Comparison of ENCODE assay signal across 20 cellular contexts in the genomic region with DNA sequence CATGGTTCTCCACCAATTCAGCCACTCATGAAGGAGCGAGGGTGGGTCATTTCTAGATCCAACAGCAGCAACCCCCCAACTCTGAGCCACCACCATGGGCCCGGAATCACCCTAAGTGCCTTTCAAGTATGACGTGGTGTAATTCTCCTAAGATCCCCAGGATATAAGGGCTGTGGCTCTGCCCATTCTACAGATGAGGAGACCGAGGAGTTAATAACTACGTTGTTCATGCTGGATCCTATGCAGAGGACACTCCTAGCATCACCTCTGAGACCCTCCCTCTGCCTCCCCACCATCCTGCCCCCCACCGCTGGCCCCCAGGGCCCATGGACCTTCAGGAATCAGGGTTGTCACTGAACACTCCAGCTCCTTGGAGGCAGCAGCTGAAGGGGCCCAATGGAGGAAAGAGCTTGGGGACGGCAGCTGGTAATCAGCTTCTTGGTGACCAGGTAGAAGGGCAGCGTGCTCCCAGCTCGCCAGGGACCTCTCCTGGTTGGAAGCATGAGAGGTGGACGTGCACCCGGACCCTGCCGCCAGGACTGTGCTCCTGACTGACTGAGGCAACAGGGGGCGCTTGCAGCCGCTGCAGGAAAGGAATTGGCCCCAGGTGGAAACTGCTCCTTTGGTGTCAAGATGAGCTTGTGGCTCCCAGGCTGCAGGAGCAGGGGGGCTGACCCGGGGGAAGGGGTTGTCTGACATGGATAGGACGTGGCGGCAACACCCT. TPM values are rescaled to one million over a fixed set of nuclear protein-coding genes. Genes with fewer than 3 reads are reported as not detected.
DNase-seq lines count a peak whose midpoint lies in the region; ATAC-seq, FAIRE-seq and TF ChIP-seq lines count a peak whose summit lies in the region.
"Had no signal": no experiment of that assay in that cellular context is flagged by ENCODE, and none has a peak within 500 bp of the region (broad histone marks: within the 10 kb centered on the region; RNA-seq: fewer than 3 reads in every experiment).

No MANE protein-coding gene starts in this region.

- CTCF ChIA-PET in H1 (lab: Charles Lee; ENCODE audit: partially characterized antibody), result interaction anchor here (0.8 to 3.5 kb wide), 36 partner anchors 9 to 319 kb away, joined by 3 to 28 read pairs (median 4); no protein-coding TSS in a partner anchor

- H4K20me1 ChIP-seq in H1 (replicated peaks in 1 of 2; ENCODE audit: control insufficient read depth in 1 of 2, insufficient read depth in 2 of 2, low read length in 2 of 2), result no peaks in the 10 kb centered on the region

- H3K27me3 ChIP-seq in H1 (replicated peaks in 1 of 4; ENCODE audit: control insufficient read depth in 3 of 4, extremely low read depth in 1 of 4, insufficient read depth in 3 of 4, low read length in 3 of 4) (no peaks in the 10 kb centered on the region), mesendoderm (ENCODE audit: insufficient read depth, low read length, poor library complexity) (no peaks in the 10 kb centered on the region)
- H3K27me3 ChIP-seq: Peyer's patch had no signal

- 0 out of 2 replicates have a peak overlapping the region, but pooled peaks have one; percentile 16 for H2BK15ac ChIP-seq in H1 (ENCODE audit: low read length)
- no peak overlapping the region for H2BK15ac ChIP-seq in mesendoderm (replicated peaks; ENCODE audit: low read depth)

- no peaks in the 10 kb centered on the region for H3K23me2 ChIP-seq in H1 (ENCODE audit: low read depth, low read length)

- ATAC-seq in HG03457 (IDR thresholded peaks at IDR 0.05; ENCODE audit: unreplicated experiment), result no peak
- ATAC-seq: Right ventricle myocardium inferior had no signal

- no peak overlapping the region; the same call in 1 of the 2 replicates for H4K8ac ChIP-seq in H1 (ENCODE audit: extremely low read depth, insufficient read depth, low read length)
- H4K8ac ChIP-seq in mesendoderm (ENCODE audit: low read depth, low read length), result no peak overlapping the region

- peak; percentile 77 to 95 (median 87) for TF ChIP-seq CTCF in H1 (IDR thresholded peaks at IDR 0.05; ENCODE audit: control extremely low read depth in 1 of 3, insufficient read depth in 1 of 3, low read depth in 1 of 3, low read length in 3 of 3)

- no peak overlapping the region for H3K14ac ChIP-seq in H1 (ENCODE audit: insufficient read length)

- H2AK5ac ChIP-seq in H1 (ENCODE audit: low read depth, low read length), result no peak overlapping the region
- no peak overlapping the region for H2AK5ac ChIP-seq in mesendoderm (ENCODE audit: low read length)

- POLR2A ChIA-PET in H1 (lab: Charles Lee; ENCODE audit: partially characterized antibody), result interaction anchor here (0.5 kb wide), 1 partner anchor 94 kb away, joined by 3 read pairs; no protein-coding TSS in a partner anchor

- FAIRE-seq in H1 (lab: Jason Lieb, UNC), result no peak
- FAIRE-seq: A204.1, GM12892 had no signal

- no peak for TF ChIP-seq POLR2A in H1 (IDR thresholded peaks at IDR 0.05; ENCODE audit: control extremely low read depth in 1 of 2, low read depth in 2 of 2, low read length in 2 of 2)

- H2AFZ ChIP-seq in H1 (ENCODE audit: low read length), result no peak overlapping the region

- 78% methylated on average over 16 of the region's 17 CpGs; no CpG with 5 or more reads in 1 of the 2 experiments for WGBS in H1 (ENCODE audit: extremely low coverage in 1 of 2, insufficient coverage in 1 of 2, insufficient read length in 1 of 2, insufficient replicate concordance in 2 of 2, low coverage in 1 of 2, low lambda C conversion rate in 2 of 2, missing lambda C conversion rate in 1 of 2), 2 experiments
- WGBS in mesendoderm (ENCODE audit: extremely low coverage, insufficient coverage, low lambda C conversion rate), result no CpG with 5 or more reads among the region's 17 CpGs

- peak; percentile 63 to 78 for TF ChIP-seq RAD21 in H1 (IDR thresholded peaks at IDR 0.05 in 1 of 2, conservative IDR thresholded peaks at IDR 0.05 in 1 of 2; ENCODE audit: low read depth in 2 of 2, low read length in 2 of 2)

- H3K36me3 ChIP-seq in H1 (ENCODE audit: control insufficient read depth in 2 of 4, insufficient read depth in 4 of 4, low read length in 3 of 4), result no peaks in the 10 kb centered on the region
- no peaks in the 10 kb centered on the region for H3K36me3 ChIP-seq in mesendoderm (ENCODE audit: control insufficient read depth, insufficient read depth, low read length)
- H3K36me3 ChIP-seq: HAP-1, Peyer's patch had no signal

- no peak overlapping the region for H4K91ac ChIP-seq in H1 (replicated peaks; ENCODE audit: insufficient read length, low read length)

- no peak overlapping the region for H2BK20ac ChIP-seq in H1 (ENCODE audit: low read length)

- H3K79me1 ChIP-seq in H1 (ENCODE audit: low read depth, low read length), result no peaks in the 10 kb centered on the region
- H3K79me1 ChIP-seq in mesendoderm (ENCODE audit: low read length), result no peaks in the 10 kb centered on the region

- H4K5ac ChIP-seq in H1 (ENCODE audit: insufficient read length, low read depth, low read length), result no peak overlapping the region
- no peak overlapping the region for H4K5ac ChIP-seq in mesendoderm (ENCODE audit: low read length)

- no peak overlapping the region for H2BK120ac ChIP-seq in H1 (replicated peaks; ENCODE audit: low read depth, low read length)
- no peak overlapping the region for H2BK120ac ChIP-seq in mesendoderm (ENCODE audit: low read depth, low read length)

- DNase-seq in ELF-1 (ENCODE audit: low read depth, low spot score) (peak; percentile 48), HuH-7 (ENCODE audit: low spot score) (peak; percentile 47), H1 (ENCODE audit: low read depth in 1 of 2, low spot score in 2 of 2) (peak; percentile 19 to 73), mesendoderm (peak; percentile 73), retina (no peak)
- DNase-seq in activated naive CD4-positive, alpha-beta T cell treated with anti-CD3 and anti-CD28 coated beads, Interleukin-2, amount 50 U/mL, for 16 hours, result no peak
- DNase-seq: C1 segment of cervical spinal cord, DND-41, GF-D8, NCI-H1048, NCI-H1436 treated with DMSO at 0.1 percent for 48 hours, NCI-H2081, NCI-H510A treated with DMSO at 0.1 percent for 48 hours, Peyer's patch had no signal

- H3K9me3 ChIP-seq in H1 (ENCODE audit: insufficient read depth in 2 of 2, low read depth in 1 of 2, low read length in 1 of 2), result no peaks in the 10 kb centered on the region
- H3K9me3 ChIP-seq: HAP-1, Peyer's patch had no signal

- H2BK5ac ChIP-seq in H1 (ENCODE audit: low read depth, low read length) (no peak overlapping the region), mesendoderm (ENCODE audit: low read length) (no peak overlapping the region)

- H3K9ac ChIP-seq in H1 (replicated peaks in 1 of 4; ENCODE audit: extremely low read depth in 1 of 4, low read depth in 3 of 4, low read length in 3 of 4) (no peak overlapping the region), mesendoderm (ENCODE audit: low read length) (no peak overlapping the region)

- no peak overlapping the region for H3K18ac ChIP-seq in H1 (ENCODE audit: extremely low read depth, low read length)
- H3K18ac ChIP-seq in mesendoderm (ENCODE audit: low read length), result no peak overlapping the region

- H3K4me1 ChIP-seq in H1 (replicated peaks in 1 of 4; ENCODE audit: control insufficient read depth in 3 of 4, insufficient read depth in 4 of 4, low read length in 3 of 4), result no peaks in the 10 kb centered on the region; a peak in 1 of 7 replicates
- H3K4me1 ChIP-seq in mesendoderm (ENCODE audit: control insufficient read depth, low read depth, low read length), result no peaks in the 10 kb centered on the region
- H3K4me1 ChIP-seq: HAP-1, Peyer's patch had no signal

- H3K27ac ChIP-seq in H1 (ENCODE audit: low read depth, low read length), result no peak overlapping the region
- no peak overlapping the region for H3K27ac ChIP-seq in mesendoderm (ENCODE audit: low read depth, low read length)
- H3K27ac ChIP-seq: Peyer's patch had no signal

- H2BK12ac ChIP-seq in H1 (ENCODE audit: low read depth, low read length), result no peak overlapping the region

- no peak overlapping the region for H3K4ac ChIP-seq in H1 (replicated peaks; ENCODE audit: insufficient read length, low read depth, low read length)
- no peak overlapping the region for H3K4ac ChIP-seq in mesendoderm (ENCODE audit: low read depth, low read length)

- H3K79me2 ChIP-seq in H1 (ENCODE audit: control insufficient read depth in 1 of 2, insufficient read depth in 2 of 2, low read length in 2 of 2) (no peaks in the 10 kb centered on the region), mesendoderm (ENCODE audit: control insufficient read depth, insufficient read depth, low read length) (no peaks in the 10 kb centered on the region)

- no peak overlapping the region for H3K23ac ChIP-seq in H1 (ENCODE audit: insufficient read length)
- H3K23ac ChIP-seq in mesendoderm (ENCODE audit: low read length), result no peak overlapping the region

- TF ChIP-seq EP300 in H1 (IDR thresholded peaks at IDR 0.05; ENCODE audit: borderline replicate concordance in 1 of 2, low read depth in 2 of 2, low read length in 2 of 2), result no peak

- H3K56ac ChIP-seq in H1 (replicated peaks; ENCODE audit: insufficient read length, low read depth, low read length), result no peak overlapping the region
- no peak overlapping the region for H3K56ac ChIP-seq in mesendoderm (ENCODE audit: low read length)

- H3K4me2 ChIP-seq in H1 (ENCODE audit: insufficient read depth in 1 of 2, low read depth in 2 of 2, low read length in 2 of 2) (no peak overlapping the region), mesendoderm (ENCODE audit: low read length) (no peak overlapping the region)

- H3K4me3 ChIP-seq in H1 (ENCODE audit: extremely low read depth in 1 of 4, insufficient read depth in 2 of 4, low read depth in 3 of 4, low read length in 4 of 4), result no peak overlapping the region
- no peak overlapping the region for H3K4me3 ChIP-seq in mesendoderm (ENCODE audit: low read length)
- H3K4me3 ChIP-seq: HAP-1, Peyer's patch had no signal

RNA-seq across cellular contexts. Expression of a gene that starts 28.2 kb away (rescaled TPM):
- not detected in 2 replicates for total RNA-seq in H1 (2021; fragmentation: NEBNext Ultra II Directional; extraction: Animal tissue kit (Norgen Biotek cat#: 25700))
- 0.13 TPM in 1 of 2 replicates, not detected in the other for polyA plus RNA-seq in H1 (2011; rRNA removed)
- not detected for polyA plus RNA-seq in H1 (2011; cell fraction: cytosol; rRNA removed)
- 0.09 TPM for polyA plus RNA-seq in H1 (2011; cell fraction: nucleus; rRNA removed)
- not detected in 4 replicates for polyA plus RNA-seq in H1 (2012, experiment 1 of 2)
- not detected for polyA plus RNA-seq in H1 (2012, experiment 2 of 2)
- not detected for polyA plus RNA-seq in H1 (2013, experiment 1 of 2)
- polyA plus RNA-seq in H1 (2013, experiment 2 of 2), result not detected
- polyA minus RNA-seq in H1 (2011; rRNA and poly(A)+ RNA removed), result not detected in 2 replicates
- polyA minus RNA-seq in H1 (2011; cell fraction: cytosol; rRNA and poly(A)+ RNA removed), result not detected
- not detected for polyA minus RNA-seq in H1 (2011; cell fraction: nucleus; rRNA and poly(A)+ RNA removed)
- not detected for polyA plus RNA-seq in mesendoderm (2013, experiment 1 of 2)
- not detected for polyA plus RNA-seq in mesendoderm (2013, experiment 2 of 2)
- total RNA-seq: MCF 10A, Peyer's patch, Right ventricle myocardium inferior had no signal

RNA-seq across cellular contexts. Expression of a gene that starts 51.7 kb away (rescaled TPM):
- 5.6 and 5.9 TPM in 2 replicates for total RNA-seq in H1 (2021; fragmentation: NEBNext Ultra II Directional; extraction: Animal tissue kit (Norgen Biotek cat#: 25700))
- polyA plus RNA-seq in H1 (2011; rRNA removed), result 3.6 and 5.3 TPM in 2 replicates
- 2.7 TPM for polyA plus RNA-seq in H1 (2011; cell fraction: cytosol; rRNA removed)
- 3.2 TPM for polyA plus RNA-seq in H1 (2011; cell fraction: nucleus; rRNA removed)
- 2.5 to 4.2 TPM (median 3.9 TPM) in 4 replicates for polyA plus RNA-seq in H1 (2012, experiment 1 of 2)
- polyA plus RNA-seq in H1 (2012, experiment 2 of 2), result 4.1 TPM
- 3.8 TPM for polyA plus RNA-seq in H1 (2013, experiment 1 of 2)
- 4.1 TPM for polyA plus RNA-seq in H1 (2013, experiment 2 of 2)
- polyA minus RNA-seq in H1 (2011; rRNA and poly(A)+ RNA removed), result 1.4 and 2.0 TPM in 2 replicates
- 2.6 TPM for polyA minus RNA-seq in H1 (2011; cell fraction: cytosol; rRNA and poly(A)+ RNA removed)
- polyA minus RNA-seq in H1 (2011; cell fraction: nucleus; rRNA and poly(A)+ RNA removed), result 1.2 TPM
- 5.2 TPM for polyA plus RNA-seq in mesendoderm (2013, experiment 1 of 2)
- 5.4 TPM for polyA plus RNA-seq in mesendoderm (2013, experiment 2 of 2)
- total RNA-seq: MCF 10A, Right ventricle myocardium inferior had no signal

Comparison
In these comparisons a context has a peak if more than half of its experiments do, and no peak if none do; other contexts are left out.
1. DNase-seq: peak in ELF-1 (single experiment), HuH-7 (single experiment), H1 (2 of 2) and mesendoderm (single experiment); none in retina (single experiment) and activated naive CD4-positive, alpha-beta T cell treated with anti-CD3 and anti-CD28 coated beads, Interleukin-2, amount 50 U/mL, for 16 hours (single experiment).